Comparison of ENCODE assay signal across 8 cellular contexts in the genomic region with DNA sequence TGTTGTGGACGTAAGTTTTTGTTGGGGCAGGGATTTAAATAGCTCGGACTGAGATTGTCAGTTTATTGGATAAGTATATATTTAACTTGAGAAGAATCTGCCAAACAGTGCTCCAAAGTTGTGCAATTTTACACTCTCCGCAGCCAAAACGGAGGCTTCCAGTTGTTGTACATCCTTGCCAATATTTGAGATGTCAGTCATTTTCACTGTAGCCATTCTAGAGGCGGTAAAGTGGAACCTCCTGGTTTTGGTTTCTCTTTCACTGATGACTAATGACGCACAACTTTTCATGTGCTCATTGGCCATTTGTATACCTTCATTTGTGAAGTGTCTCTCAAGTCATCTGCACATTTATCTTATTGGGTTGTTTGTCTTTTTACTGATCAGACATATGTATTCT. TPM values are rescaled to one million over a fixed set of nuclear protein-coding genes. Genes with fewer than 3 reads are reported as not detected.
DNase-seq lines count a peak whose midpoint lies in the region; ATAC-seq and TF ChIP-seq lines count a peak whose summit lies in the region.
"Not testable (repeated sequence)": the region's sequence is repeated elsewhere in the genome, so short reads cannot be mapped to it uniquely, and the experiment has no call there.

No MANE protein-coding gene starts in this region.

- H3K27ac ChIP-seq in BLaER1 treated with 17β-estradiol and CSF1 and Interleukin-3, amounts not matched to agents 10 nM and 100 nM, result peak overlapping the region in 2 of 11 experiments; percentile 13 to 31; a peak in 2 of 22 replicates
- H3K27ac ChIP-seq in SJSA1, ascending aorta: not testable (repeated sequence)

- H3K36me3 ChIP-seq in BLaER1 treated with 17β-estradiol and CSF1 and Interleukin-3, amounts not matched to agents 10 nM and 100 nM; SJSA1; ascending aorta: not testable (repeated sequence)

- H3K27me3 ChIP-seq in BLaER1 treated with 17β-estradiol and CSF1 and Interleukin-3, amounts not matched to agents 10 nM and 100 nM; SJSA1 (replicated peaks); ascending aorta: not testable (repeated sequence)

- not testable (repeated sequence) for TF ChIP-seq CTCF in ascending aorta (IDR thresholded peaks at IDR 0.05)

- H3K9ac ChIP-seq in BLaER1 treated with 17β-estradiol and CSF1 and Interleukin-3, amounts not matched to agents 10 nM and 100 nM, result not testable (repeated sequence)

- ATAC-seq in GM18873 (IDR thresholded peaks at IDR 0.05; ENCODE audit: low FRiP score, unreplicated experiment) (peak; percentile 69), HG02623 (IDR thresholded peaks at IDR 0.05; ENCODE audit: unreplicated experiment) (peak; percentile 48), Right ventricle myocardium inferior (peak; percentile 61)

- peak; percentile 86 for DNase-seq in HT1080 (ENCODE audit: low read depth)
- peak in 1 of 2 experiments; percentile 54 for DNase-seq in SJSA1 (ENCODE audit: low read depth in 1 of 2, low spot score in 2 of 2)
- peak in 1 of 2 donors; percentile 73 for DNase-seq in ascending aorta (ENCODE audit: low spot score in 2 of 2)
- DNase-seq in Right ventricle myocardium inferior (ENCODE audit: missing footprints), result not testable (repeated sequence)
- DNase-seq in pons (ENCODE audit: low spot score), result peak; percentile 68

- peaks cover 0 to 21% (median 9%) of the 10 kb centered on the region in 10 experiments; a peak in 16 of 20 replicates for H3K4me1 ChIP-seq in BLaER1 treated with 17β-estradiol and CSF1 and Interleukin-3, amounts not matched to agents 10 nM and 100 nM
- H3K4me1 ChIP-seq in SJSA1 (replicated peaks); ascending aorta: not testable (repeated sequence)

- intact Hi-C loops in ascending aorta (cut with DNase I), result loop anchor here (10.0 kb wide), 1 partner anchor 806 kb away; no protein-coding TSS in a partner anchor
- intact Hi-C loops in Right ventricle myocardium inferior (cut with DNase I), result not testable (repeated sequence)

- H3K4me3 ChIP-seq in BLaER1 treated with 17β-estradiol and CSF1 and Interleukin-3, amounts not matched to agents 10 nM and 100 nM, result peak overlapping the region in 1 of 10 experiments; percentile 26; a peak in 2 of 20 replicates
- H3K4me3 ChIP-seq in SJSA1, result peak overlapping the region; percentile 20
- peak overlapping the region; percentile 9 to 52 for H3K4me3 ChIP-seq in ascending aorta

- not testable (repeated sequence) for H3K9me3 ChIP-seq in BLaER1 treated with 17β-estradiol and CSF1 and Interleukin-3, amounts not matched to agents 10 nM and 100 nM (replicated peaks in 1 of 11); SJSA1 (replicated peaks); ascending aorta

- not testable (repeated sequence) for H4K20me1 ChIP-seq in BLaER1 treated with 17β-estradiol and CSF1 and Interleukin-3, amounts not matched to agents 10 nM and 100 nM

- H3K4me2 ChIP-seq in BLaER1 treated with 17β-estradiol and CSF1 and Interleukin-3, amounts not matched to agents 10 nM and 100 nM, result peak overlapping the region; percentile 6 to 76 (median 48); a peak in 16 of 22 replicates

RNA-seq across cellular contexts. Expression of a gene that starts 24.3 kb away (rescaled TPM):
- 0.10 and 0.82 TPM in 2 replicates for total RNA-seq in HT1080 (2014; rRNA removed; shearing (Covaris generic))
- 0.72 and 1.2 TPM in 2 replicates for polyA plus RNA-seq in HT1080 (2015; cell fraction: cytosol; rRNA removed)
- polyA plus RNA-seq in HT1080 (2015; cell fraction: nucleus; rRNA removed), result 1.4 and 1.5 TPM in 2 replicates
- total RNA-seq in SJSA1 (2014; rRNA removed; shearing (Covaris generic)), result 1.1 and 3.4 TPM in 2 replicates
- 0.11 TPM for total RNA-seq in ascending aorta
- 1.9 TPM for total RNA-seq in Right ventricle myocardium inferior
